12 cellular contexts compared by ENCODE assay signal in the genomic region with DNA sequence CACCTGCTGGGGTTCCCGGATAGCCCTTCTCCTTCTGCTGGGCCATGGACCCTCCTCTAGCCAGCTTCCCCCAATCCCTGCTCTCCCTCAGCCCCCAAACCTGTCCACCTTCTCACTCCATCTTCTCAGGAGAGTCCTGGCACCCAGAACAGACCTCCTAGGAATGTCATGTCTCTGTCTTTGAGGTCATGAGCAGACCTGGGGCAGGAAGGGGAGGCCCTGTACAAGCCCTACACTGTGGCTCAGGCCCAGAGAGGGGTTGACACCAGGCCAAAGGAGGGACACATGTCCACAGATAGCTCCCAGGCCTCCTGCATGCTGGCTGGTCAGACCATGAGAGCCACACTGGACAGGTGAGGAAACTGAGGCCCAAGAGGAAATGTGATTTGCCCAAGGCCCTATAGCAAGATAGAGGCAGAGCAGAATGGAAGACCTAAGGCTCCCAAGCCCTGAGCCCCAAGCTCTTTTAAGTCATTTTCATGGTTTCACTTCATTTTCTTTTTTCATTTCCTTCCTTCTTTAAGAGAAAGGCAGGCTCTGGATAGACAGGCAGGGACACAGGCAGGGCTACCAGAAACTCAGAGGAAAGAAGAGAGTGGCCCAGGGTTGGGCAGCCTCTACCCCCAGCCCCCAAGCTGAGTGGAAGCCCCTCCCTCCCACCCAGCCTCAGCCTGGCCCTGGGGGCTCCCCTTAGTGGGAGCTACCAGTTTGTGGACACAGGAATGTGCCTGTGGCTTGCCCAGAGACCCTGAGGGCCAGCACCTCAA.
A peak's percentile ranks its signal among the peaks of the same experiment; 100 is the strongest.
DNase-seq lines count a peak whose midpoint lies in the region; ATAC-seq and TF ChIP-seq lines count a peak whose summit lies in the region.
"Had no signal": no experiment of that assay in that cellular context is flagged by ENCODE, and none has a peak within 500 bp of the region (broad histone marks: within the 10 kb centered on the region; RNA-seq: fewer than 3 reads in every experiment).

No MANE protein-coding gene starts in this region.

- CTCF ChIA-PET in Caco-2 (lab: Charles Lee): no interaction called here
- CTCF ChIA-PET in OCI-LY7 (lab: Charles Lee; ENCODE audit: unreplicated experiment): interaction anchor here (0.6 kb wide), 1 partner anchor 10 kb away, joined by 10 read pairs; no protein-coding TSS in a partner anchor

- H3K27me3 Mint-ChIP-seq in Caco-2 (ENCODE audit: insufficient read depth, unreplicated experiment): no peaks in the 10 kb centered on the region
- H3K27me3 Mint-ChIP-seq: CD4-positive, CD25-positive, alpha-beta regulatory T cell had no signal

- TF ChIP-seq CTCF in Caco-2 (IDR thresholded peaks at IDR 0.05; ENCODE audit: insufficient read depth in 1 of 2, low read depth in 1 of 2, low read length in 1 of 2, severe bottlenecking in 1 of 2, unreplicated experiment in 1 of 2): no peak
- TF ChIP-seq CTCF in OCI-LY7 (conservative IDR thresholded peaks at IDR 0.05; ENCODE audit: low read length): no peak
- no peak for TF ChIP-seq CTCF in psoas muscle (IDR thresholded peaks at IDR 0.05)

- H3K9me2 ChIP-seq in OCI-LY7 (ENCODE audit: insufficient read depth, low read length): no peaks in the 10 kb centered on the region

- H4K20me1 ChIP-seq in OCI-LY7 (ENCODE audit: insufficient read depth, low read length): no peaks in the 10 kb centered on the region

- no peak for DNase-seq in Caco-2
- peak; percentile 32 for DNase-seq in OCI-LY7 (ENCODE audit: low spot score)
- DNase-seq in Right ventricle myocardium superior: peak; percentile 53
- peak in 1 of 2 donors; percentile 52 for DNase-seq in psoas muscle
- no peak for DNase-seq in AG08396 (ENCODE audit: low spot score)
- DNase-seq in NCI-H1436 treated with DMSO at 0.1 percent for 48 hours (lab: John Stamatoyannopoulos, UW): no peak
- DNase-seq: CD4-positive, CD25-positive, alpha-beta regulatory T cell; NCI-H2171 had no signal

- H3K27ac Mint-ChIP-seq in Caco-2 (ENCODE audit: unreplicated experiment): peak overlapping the region; percentile 42
- H3K27ac Mint-ChIP-seq: neural progenitor cell had no signal

- H3K79me2 ChIP-seq in OCI-LY7 (ENCODE audit: insufficient read depth, low read depth, low read length): no peaks in the 10 kb centered on the region

- peaks cover 6% of the 10 kb centered on the region for H3K9me3 Mint-ChIP-seq in Caco-2 (ENCODE audit: unreplicated experiment)
- H3K9me3 Mint-ChIP-seq: neural progenitor cell had no signal

- BruUV-seq in Caco-2 (replicated peaks; lab: Mats Ljungman, UMichigan) (no TSS peak), OCI-LY7 (replicated peaks; lab: Mats Ljungman, UMichigan) (no TSS peak)

- H3K36me3 Mint-ChIP-seq in Caco-2 (ENCODE audit: insufficient read depth, unreplicated experiment): peaks cover 8% of the 10 kb centered on the region
- H3K36me3 Mint-ChIP-seq: CD4-positive, CD25-positive, alpha-beta regulatory T cell had no signal

- WGBS in psoas muscle, 3 donors: 65 to 80% (median 71%) methylated on average over 1 of the region's 1 CpG

- H3K9me3 ChIP-seq in Caco-2 (no peaks in the 10 kb centered on the region), OCI-LY7 (ENCODE audit: low read length) (no peaks in the 10 kb centered on the region), psoas muscle (no peaks in the 10 kb centered on the region)

- peak overlapping the region; percentile 47 for H3K4me2 ChIP-seq in OCI-LY7 (ENCODE audit: low read length)
- H3K4me2 ChIP-seq: neural progenitor cell had no signal

- no peak overlapping the region for H2AFZ ChIP-seq in OCI-LY7 (ENCODE audit: low read length)
- H2AFZ ChIP-seq: neural progenitor cell had no signal

- no peaks in the 10 kb centered on the region for H3K36me3 ChIP-seq in Caco-2 (ENCODE audit: control insufficient read depth, insufficient read depth, low read length)
- no peaks in the 10 kb centered on the region for H3K36me3 ChIP-seq in OCI-LY7 (ENCODE audit: insufficient read depth, low read length)
- H3K36me3 ChIP-seq in psoas muscle (ENCODE audit: insufficient read depth in 1 of 2, low read depth in 1 of 2): no peaks in the 10 kb centered on the region
- H3K36me3 ChIP-seq: neural progenitor cell had no signal

- no peaks in the 10 kb centered on the region for H3K4me1 Mint-ChIP-seq in Caco-2 (ENCODE audit: low read depth, unreplicated experiment)

- no peak overlapping the region for H3K27ac ChIP-seq in OCI-LY7 (ENCODE audit: low read depth, low read length, poor library complexity, severe bottlenecking)
- H3K27ac ChIP-seq in psoas muscle: peak overlapping the region; percentile 78
- H3K27ac ChIP-seq: neural progenitor cell had no signal

- POLR2A ChIA-PET in Caco-2 (lab: Charles Lee): no interaction called here
- POLR2A ChIA-PET in OCI-LY7 (lab: Charles Lee): no interaction called here

- H3K4me3 ChIP-seq in Caco-2 (ENCODE audit: low read depth, low read length) (no peak overlapping the region), OCI-LY7 (ENCODE audit: low read depth, low read length, poor library complexity, severe bottlenecking) (no peak overlapping the region), psoas muscle (no peak overlapping the region)
- H3K4me3 ChIP-seq: neural progenitor cell had no signal

- H3K4me1 ChIP-seq in Caco-2 (no peaks in the 10 kb centered on the region), OCI-LY7 (ENCODE audit: insufficient read depth, low read length, poor library complexity, severe bottlenecking) (peaks cover 40% of the 10 kb centered on the region), psoas muscle (peaks cover 7% of the 10 kb centered on the region)

- no peaks in the 10 kb centered on the region for H3K27me3 ChIP-seq in Caco-2 (replicated peaks; ENCODE audit: control insufficient read depth, insufficient read depth, low read length)
- no peaks in the 10 kb centered on the region for H3K27me3 ChIP-seq in psoas muscle (ENCODE audit: insufficient read depth in 3 of 3, low read length in 2 of 3)
- H3K27me3 ChIP-seq: neural progenitor cell had no signal

- ATAC-seq in Right ventricle myocardium superior (ENCODE audit: poor library complexity) (peak; percentile 41), psoas muscle (peak in 3 of 4 donors; percentile 22 to 28 (median 24)), GM18502 (IDR thresholded peaks at IDR 0.05; ENCODE audit: poor library complexity, unreplicated experiment) (no peak), GM21529 (IDR thresholded peaks at IDR 0.05; ENCODE audit: unreplicated experiment) (no peak)
- ATAC-seq: activated CD4-positive, CD25-positive, alpha-beta regulatory T cell treated with anti-CD3 and anti-CD28 coated beads, Interleukin-2, amount 50 U/mL, for 24 hours had no signal

- H3K4me3 Mint-ChIP-seq in Caco-2 (ENCODE audit: unreplicated experiment): no peak overlapping the region
- H3K4me3 Mint-ChIP-seq: neural progenitor cell had no signal

- intact Hi-C loops in Caco-2 (cut with micrococcal nuclease; ENCODE audit: unreplicated experiment): no loop called here
- intact Hi-C loops in OCI-LY7 (cut with micrococcal nuclease; ENCODE audit: unreplicated experiment): no loop called here
- intact Hi-C loops in Right ventricle myocardium superior (cut with DNase I): no loop called here
- intact Hi-C loops in psoas muscle (cut with DNase I): no loop called here

Comparison
In these comparisons a context has a peak if more than half of its experiments do, and no peak if none do; other contexts are left out.
1. DNase-seq: peak in OCI-LY7 (single experiment) and Right ventricle myocardium superior (single experiment); none in Caco-2 (0 of 2), AG08396 (single experiment) and NCI-H1436 treated with DMSO at 0.1 percent for 48 hours (single experiment).
2. ATAC-seq: peak in Right ventricle myocardium superior (single experiment) and psoas muscle (3 of 4); none in GM18502 (single experiment) and GM21529 (single experiment).